In genomic region chr5:73901045-73901444, GRCh38 we compare ENCODE assay signal across 13 cellular contexts.
DNase-seq lines count a peak whose midpoint lies in the region; ATAC-seq and TF ChIP-seq lines count a peak whose summit lies in the region.
"Had no signal": no experiment of that assay in that cellular context is flagged by ENCODE, and none has a peak within 500 bp of the region (broad histone marks: within the 10 kb centered on the region; RNA-seq: fewer than 3 reads in every experiment).

No MANE protein-coding gene starts in this region.

- TF ChIP-seq EP300 in suprapubic skin (IDR thresholded peaks at IDR 0.05): no peak

- H3K4me1 ChIP-seq in heart left ventricle: peaks cover 0 to 29% (median 5%) of the 10 kb centered on the region in 12 donors
- no peaks in the 10 kb centered on the region for H3K4me1 ChIP-seq in right cardiac atrium (ENCODE audit: control insufficient read depth, insufficient read depth, low read length)
- no peaks in the 10 kb centered on the region for H3K4me1 ChIP-seq in suprapubic skin

- H3K36me3 ChIP-seq in heart left ventricle (peaks cover 0 to 7% (median 0%) of the 10 kb centered on the region in 9 donors), suprapubic skin (peaks cover 9% of the 10 kb centered on the region)

- WGBS in heart left ventricle, 4 donors: 43 to 56% (median 53%) methylated on average over 13 of the region's 13 CpGs
- WGBS in right cardiac atrium: 51% methylated on average over 13 of the region's 13 CpGs
- WGBS in suprapubic skin: 75% methylated on average over 13 of the region's 13 CpGs

- H3K9me3 ChIP-seq in heart left ventricle: no peaks in the 10 kb centered on the region
- H3K9me3 ChIP-seq in right cardiac atrium (ENCODE audit: control insufficient read depth, low read length): no peaks in the 10 kb centered on the region
- H3K9me3 ChIP-seq in suprapubic skin: no peaks in the 10 kb centered on the region
- H3K9me3 ChIP-seq: body of pancreas, pancreas had no signal

- no peak for TF ChIP-seq POLR2A in heart left ventricle (IDR thresholded peaks at IDR 0.05)
- TF ChIP-seq POLR2A in suprapubic skin (IDR thresholded peaks at IDR 0.05): no peak

- TF ChIP-seq CTCF in heart left ventricle (IDR thresholded peaks at IDR 0.05) (no peak), suprapubic skin (IDR thresholded peaks at IDR 0.05) (no peak)

- H3K27ac ChIP-seq in heart left ventricle: peak overlapping the region in 9 of 12 donors; percentile 22 to 59 (median 42)
- peak overlapping the region; percentile 55 for H3K27ac ChIP-seq in right cardiac atrium (ENCODE audit: low read length)
- peak overlapping the region; percentile 1 for H3K27ac ChIP-seq in suprapubic skin

- DNase-seq in heart left ventricle: peak in 4 of 5 donors; percentile 46 to 67 (median 59)
- DNase-seq in Right ventricle myocardium inferior (ENCODE audit: missing footprints): no peak
- DNase-seq in amniotic epithelial cell (ENCODE audit: low read depth): peak; percentile 64
- DNase-seq in right cardiac atrium: no peak
- DNase-seq in suprapubic skin (ENCODE audit: low spot score in 2 of 2): no peak
- no peak for DNase-seq in putamen (ENCODE audit: low spot score)
- no peak for DNase-seq in SIG-M5 (lab: John Stamatoyannopoulos, UW)
- no peak for DNase-seq in RPMI8226
- DNase-seq: stimulated activated CD4-positive, alpha-beta T cell treated with anti-CD3 and anti-CD28 coated beads, Interleukin-4, amount 100 ng/mL, for 24 hours; stimulated activated naive CD8-positive, alpha-beta T cell treated with anti-CD3 and anti-CD28 coated beads, Interleukin-15, amount 100 ng/mL, for 72 hours; T1000 had no signal

- peak in 3 of 4 donors; percentile 44 to 75 (median 54) for ATAC-seq in heart left ventricle
- no peak for ATAC-seq in Right ventricle myocardium inferior
- peak in 1 of 2 donors; percentile 25 for ATAC-seq in right cardiac atrium
- ATAC-seq: body of pancreas; stimulated activated naive CD8-positive, alpha-beta T cell treated with anti-CD3 and anti-CD28 coated beads, Interleukin-15, amount 100 ng/mL, for 72 hours had no signal

- H3K4me3 ChIP-seq in heart left ventricle (peak overlapping the region in 6 of 12 donors; percentile 2 to 20 (median 12)), right cardiac atrium (ENCODE audit: low read length) (no peak overlapping the region), suprapubic skin (no peak overlapping the region)
- H3K4me3 ChIP-seq: body of pancreas, pancreas had no signal

- no peaks in the 10 kb centered on the region for H3K27me3 ChIP-seq in heart left ventricle
- no peaks in the 10 kb centered on the region for H3K27me3 ChIP-seq in right cardiac atrium (ENCODE audit: control insufficient read depth, insufficient read depth)
- no peaks in the 10 kb centered on the region for H3K27me3 ChIP-seq in suprapubic skin
- H3K27me3 ChIP-seq: body of pancreas, pancreas had no signal

- intact Hi-C loops in heart left ventricle (cut with DNase I) (loop anchor here in 8 of 10 donors (2.0 to 10.0 kb wide), 4 partner anchors 134 to 1014 kb away; no protein-coding TSS in a partner anchor), Right ventricle myocardium inferior (cut with DNase I) (loop anchor here (2.0 to 10.0 kb wide), 3 partner anchors 42 to 1014 kb away; no protein-coding TSS in a partner anchor), right cardiac atrium (cut with DNase I) (loop anchor here in 2 of 4 donors (5.0 to 10.0 kb wide), 2 partner anchors 134 to 746 kb away; no protein-coding TSS in a partner anchor)

Comparison
In these comparisons a context has a peak if more than half of its experiments do, and no peak if none do; other contexts are left out.
1. DNase-seq: peak in heart left ventricle (4 of 5) and amniotic epithelial cell (single experiment); none in Right ventricle myocardium inferior (single experiment), right cardiac atrium (0 of 3), suprapubic skin (0 of 2), putamen (single experiment), SIG-M5 (single experiment) and RPMI8226 (single experiment).
2. H3K27ac ChIP-seq: peak in every context shown above with its lines; median percentile 55 in right cardiac atrium; 42 in heart left ventricle; 1 in suprapubic skin.